In genomic region chr11:129307162-129307561, GRCh38 we compare ENCODE assay signal across 34 cellular contexts.
"Had no signal": no experiment of that assay in that cellular context is flagged by ENCODE, and none has a peak within 500 bp of the region (broad histone marks: within the 10 kb centered on the region; RNA-seq: fewer than 3 reads in every experiment).

No MANE protein-coding gene starts in this region.

- DNase-seq: Karpas-422, Kasumi-1, MG63, MM.1S, MV-4-11, NCI-H1048, NCI-H1092, NCI-H1092 treated with DMSO at 0.1 percent for 48 hours, NCI-H1105, NCI-H1105 treated with DMSO at 0.1 percent for 48 hours, NCI-H1417, NCI-H1417 treated with DMSO at 0.1 percent for 48 hours, NCI-H1436, NCI-H1436 treated with DMSO at 0.1 percent for 48 hours, NCI-H146, NCI-H1694, NCI-H1694 treated with DMSO at 0.1 percent for 48 hours, NCI-H187, NCI-H187 treated with DMSO at 0.1 percent for 48 hours, NCI-H1930, NCI-H2029, NCI-H2029 treated with DMSO at 0.1 percent for 48 hours, NCI-H2081, NCI-H2081 treated with DMSO at 0.1 percent for 48 hours, NCI-H2107, NCI-H2171, NCI-H2171 treated with DMSO at 0.1 percent for 48 hours, NCI-H2227 treated with DMSO at 0.1 percent for 48 hours, NCI-H226, NCI-H345, NCI-H446, NCI-H446 treated with DMSO at 0.1 percent for 48 hours, NCI-H510A had no signal

- H3K27me3 ChIP-seq: MG63 had no signal

- H3K4me2 ChIP-seq: KMS-11 had no signal

- H3K36me3 ChIP-seq: MG63 had no signal

- H3K27ac ChIP-seq: KMS-11 had no signal

- H3K4me3 ChIP-seq: MG63 had no signal

- H3K9ac ChIP-seq: KMS-11 had no signal

- H3K9me3 ChIP-seq: MG63 had no signal
